In the genomic region with DNA sequence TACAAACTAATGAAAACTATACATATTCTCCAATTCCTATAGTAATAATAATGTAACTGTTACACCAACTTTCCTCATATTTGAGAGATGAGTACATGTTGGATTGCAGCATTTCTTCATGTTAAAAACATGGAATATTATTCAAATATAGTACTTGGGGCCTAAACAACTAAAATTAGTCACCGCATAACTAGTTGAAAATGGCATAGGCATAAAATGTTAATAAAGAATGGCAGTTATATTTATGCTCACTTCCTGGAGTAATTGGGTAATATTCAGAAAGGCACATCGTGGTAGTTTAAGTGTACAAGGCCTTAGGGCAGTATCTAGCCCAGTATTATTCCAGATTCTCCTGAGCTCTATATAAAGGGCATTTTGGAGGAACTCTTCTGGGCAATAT, we compare ENCODE assay signal across 21 cellular contexts. TPM values are rescaled to one million over a fixed set of nuclear protein-coding genes. Genes with fewer than 3 reads are reported as not detected.
DNase-seq lines count a peak whose midpoint lies in the region; FAIRE-seq and TF ChIP-seq lines count a peak whose summit lies in the region.
"Had no signal": no experiment of that assay in that cellular context is flagged by ENCODE, and none has a peak within 500 bp of the region (broad histone marks: within the 10 kb centered on the region; RNA-seq: fewer than 3 reads in every experiment).

No MANE protein-coding gene starts in this region.

- H3K4me1 ChIP-seq in Peyer's patch, result no peaks in the 10 kb centered on the region
- H3K4me1 ChIP-seq in uterus, result no peaks in the 10 kb centered on the region
- H3K4me1 ChIP-seq: A549, Caco-2 had no signal

- H3K27me3 ChIP-seq in bronchial epithelial cell (ENCODE audit: control insufficient read depth, insufficient read depth, low read length), result no peaks in the 10 kb centered on the region
- no peaks in the 10 kb centered on the region for H3K27me3 ChIP-seq in Peyer's patch
- no peaks in the 10 kb centered on the region for H3K27me3 ChIP-seq in uterus

- no peak for FAIRE-seq in bronchial epithelial cell (lab: Jason Lieb, UNC)
- FAIRE-seq: A549, D721Med, G401.6, GM12892, GM18507, HepG2 had no signal

- H3K27ac ChIP-seq in Peyer's patch (no peak overlapping the region), uterus (no peak overlapping the region)
- H3K27ac ChIP-seq: 22Rv1, A549, C4-2B had no signal

- peaks cover 19% of the 10 kb centered on the region for H3K36me3 Mint-ChIP-seq in activated CD4-positive, alpha-beta memory T cell treated with anti-CD3 and anti-CD28 coated beads, Interleukin-2, amount 10 ng/mL, durations not matched to agents 7 days and 5 days (ENCODE audit: low read depth)

- H3K4me3 Mint-ChIP-seq in activated CD4-positive, alpha-beta memory T cell treated with anti-CD3 and anti-CD28 coated beads, Interleukin-2, amount 10 ng/mL, durations not matched to agents 7 days and 5 days, result no peak overlapping the region
- H3K4me3 Mint-ChIP-seq: CD4-positive, alpha-beta T cell; H9 had no signal

- H3K4me1 Mint-ChIP-seq in activated CD4-positive, alpha-beta memory T cell treated with anti-CD3 and anti-CD28 coated beads, Interleukin-2, amount 10 ng/mL, durations not matched to agents 7 days and 5 days, result no peaks in the 10 kb centered on the region
- H3K4me1 Mint-ChIP-seq: H9 had no signal

- CTCF ChIA-PET in activated CD4-positive, alpha-beta memory T cell treated with anti-CD3 and anti-CD28 coated beads, Interleukin-2, amount 10 ng/mL, durations not matched to agents 7 days and 5 days (lab: Charles Lee), result interaction anchor here (0.8 to 1.3 kb wide), 2 partner anchors 8 to 17 kb away, joined by 3 to 6 read pairs; no protein-coding TSS in a partner anchor

- intact Hi-C loops in uterus (cut with DNase I; ENCODE audit: low total_unique reads), result no loop called here

- no peaks in the 10 kb centered on the region for H3K9me3 Mint-ChIP-seq in activated CD4-positive, alpha-beta memory T cell treated with anti-CD3 and anti-CD28 coated beads, Interleukin-2, amount 10 ng/mL, durations not matched to agents 7 days and 5 days
- H3K9me3 Mint-ChIP-seq: CD4-positive, alpha-beta T cell; H9 had no signal

- DNase-seq in EH (ENCODE audit: low read depth) (peak; percentile 41), HCEC 1CT (peak; percentile 56), bronchial epithelial cell (ENCODE audit: low read depth) (peak; percentile 22), fibroblast of villous mesenchyme (ENCODE audit: low read depth) (peak; percentile 19), Peyer's patch (no peak), NCI-H526 treated with DMSO at 0.1 percent for 48 hours (lab: John Stamatoyannopoulos, UW) (no peak), uterus (no peak)
- DNase-seq in activated CD4-positive, alpha-beta memory T cell treated with anti-CD3 and anti-CD28 coated beads, Interleukin-2, amount 10 ng/mL, durations not matched to agents 7 days and 5 days, result no peak
- DNase-seq: AML-193; Caco-2; CD4-positive, alpha-beta T cell; GOT3; H9 had no signal

- no peaks in the 10 kb centered on the region for H3K27me3 Mint-ChIP-seq in activated CD4-positive, alpha-beta memory T cell treated with anti-CD3 and anti-CD28 coated beads, Interleukin-2, amount 10 ng/mL, durations not matched to agents 7 days and 5 days
- H3K27me3 Mint-ChIP-seq: CD4-positive, alpha-beta T cell had no signal

- POLR2A ChIA-PET in activated CD4-positive, alpha-beta memory T cell treated with anti-CD3 and anti-CD28 coated beads, Interleukin-2, amount 10 ng/mL, durations not matched to agents 7 days and 5 days (lab: Charles Lee), result no interaction called here

- TF ChIP-seq CTCF in bronchial epithelial cell (IDR thresholded peaks at IDR 0.05; ENCODE audit: insufficient read depth, low read length, severe bottlenecking) (no peak), fibroblast of villous mesenchyme (IDR thresholded peaks at IDR 0.05; ENCODE audit: insufficient read depth, low read depth, low read length) (no peak), Peyer's patch (IDR thresholded peaks at IDR 0.05) (no peak), uterus (IDR thresholded peaks at IDR 0.05) (no peak)

- no peak overlapping the region for H3K4me3 ChIP-seq in bronchial epithelial cell (ENCODE audit: low read depth, low read length)
- H3K4me3 ChIP-seq in fibroblast of villous mesenchyme (ENCODE audit: low read depth, low read length), result no peak overlapping the region
- no peak overlapping the region for H3K4me3 ChIP-seq in Peyer's patch
- H3K4me3 ChIP-seq in uterus, result no peak overlapping the region
- H3K4me3 ChIP-seq: A549 had no signal

- no peaks in the 10 kb centered on the region for H3K36me3 ChIP-seq in bronchial epithelial cell (ENCODE audit: control insufficient read depth, insufficient read depth, low read length)
- peaks cover 0 to 25% (median 0%) of the 10 kb centered on the region in 3 donors for H3K36me3 ChIP-seq in Peyer's patch
- H3K36me3 ChIP-seq in uterus, result no peaks in the 10 kb centered on the region

- H3K9me3 ChIP-seq in Peyer's patch (no peaks in the 10 kb centered on the region), uterus (no peaks in the 10 kb centered on the region)
- H3K9me3 ChIP-seq: A549, Caco-2 had no signal

- TF ChIP-seq POLR2A in Peyer's patch (IDR thresholded peaks at IDR 0.05), result no peak
- TF ChIP-seq POLR2A in uterus (IDR thresholded peaks at IDR 0.05), result no peak

- H3K27ac Mint-ChIP-seq in activated CD4-positive, alpha-beta memory T cell treated with anti-CD3 and anti-CD28 coated beads, Interleukin-2, amount 10 ng/mL, durations not matched to agents 7 days and 5 days, result no peak overlapping the region
- H3K27ac Mint-ChIP-seq: CD4-positive, alpha-beta T cell; H9 had no signal

RNA-seq across cellular contexts. Expression of a gene that starts 46.1 kb away (rescaled TPM):
- total RNA-seq in bronchial epithelial cell (44.7 and 60.3 TPM in 2 replicates), fibroblast of villous mesenchyme (34.5 and 90.7 TPM in 2 replicates), Peyer's patch (10 to 100 TPM; 13.7 to 24.8 (median 18.9) TPM), uterus (10 to 100 TPM; 16.4 to 91.3 (median 48.7) TPM)
- 10 to 100 TPM; 77.8 to 85.1 TPM for total RNA-seq in activated CD4-positive, alpha-beta memory T cell treated with anti-CD3 and anti-CD28 coated beads, Interleukin-2, amount 10 ng/mL, durations not matched to agents 7 days and 5 days

Comparison
In these comparisons a context has a peak if more than half of its experiments do, and no peak if none do; other contexts are left out.
1. DNase-seq: peak in EH (single experiment), HCEC 1CT (single experiment), bronchial epithelial cell (single experiment) and fibroblast of villous mesenchyme (single experiment); none in Peyer's patch (0 of 3), NCI-H526 treated with DMSO at 0.1 percent for 48 hours (single experiment), activated CD4-positive, alpha-beta memory T cell treated with anti-CD3 and anti-CD28 coated beads, Interleukin-2, amount 10 ng/mL, durations not matched to agents 7 days and 5 days (single experiment) and uterus (0 of 2).